8 cellular contexts compared by ENCODE assay signal in the genomic region with DNA sequence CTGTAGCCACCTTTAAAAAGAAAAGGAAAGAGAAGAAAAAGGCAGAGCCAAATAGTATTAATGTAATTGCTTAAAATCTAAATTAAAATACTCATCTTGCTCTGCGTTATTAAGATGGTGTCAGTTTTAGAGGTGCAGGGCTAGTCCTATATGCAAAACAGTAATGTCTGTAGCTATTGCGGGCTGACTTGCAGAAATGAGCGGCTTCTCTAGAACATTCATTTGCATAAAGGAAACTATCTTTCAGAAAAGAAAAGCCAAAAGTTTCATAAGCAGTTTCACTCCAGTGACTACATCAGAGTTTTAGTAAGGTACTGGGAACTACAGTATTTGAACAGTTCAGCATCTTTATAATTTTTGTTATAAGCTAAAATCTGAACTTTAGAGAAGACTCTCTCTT. TPM values are rescaled to one million over a fixed set of nuclear protein-coding genes. Genes with fewer than 3 reads are reported as not detected.
DNase-seq lines count a peak whose midpoint lies in the region; ATAC-seq and TF ChIP-seq lines count a peak whose summit lies in the region.

No MANE protein-coding gene starts in this region.

- H3K9me3 Mint-ChIP-seq in glutamatergic neuron (ENCODE audit: unreplicated experiment) (no peaks in the 10 kb centered on the region), Calu3 (ENCODE audit: low read depth, unreplicated experiment) (no peaks in the 10 kb centered on the region)

- intact Hi-C loops in left ventricle myocardium inferior (cut with micrococcal nuclease) (loop anchor here (10.0 kb wide), 1 partner anchor 57 kb away; no protein-coding TSS in a partner anchor), Calu3 (cut with micrococcal nuclease; ENCODE audit: unreplicated experiment) (loop anchor here (10.0 kb wide), 1 partner anchor 247 kb away; no protein-coding TSS in a partner anchor)

- H3K36me3 ChIP-seq in GM06990 (ENCODE audit: control insufficient read depth, insufficient read depth, low read length) (no peaks in the 10 kb centered on the region), left ventricle myocardium inferior (no peaks in the 10 kb centered on the region)

- CTCF ChIA-PET in Calu3 (lab: Charles Lee): no interaction called here

- DNase-seq in GM06990 (ENCODE audit: extremely low read depth, insufficient read length): peak; percentile 62
- DNase-seq in GM19238 (ENCODE audit: insufficient read length, low spot score): peak; percentile 55
- no peak for DNase-seq in T-helper 17 cell
- DNase-seq in amygdala (lab: John Stamatoyannopoulos, UW): no peak
- DNase-seq in glutamatergic neuron: no peak
- DNase-seq in left ventricle myocardium inferior: no peak
- DNase-seq in Calu3: no peak

- H3K4me3 Mint-ChIP-seq in T-helper 17 cell (peak overlapping the region; percentile 63), glutamatergic neuron (ENCODE audit: unreplicated experiment) (no peak overlapping the region), Calu3 (ENCODE audit: low read depth, unreplicated experiment) (no peak overlapping the region)

- H3K27me3 ChIP-seq in GM06990 (replicated peaks; ENCODE audit: control insufficient read depth, insufficient read depth, low read length): no peaks in the 10 kb centered on the region
- no peaks in the 10 kb centered on the region for H3K27me3 ChIP-seq in left ventricle myocardium inferior (ENCODE audit: low read depth)

- TF ChIP-seq CTCF in GM06990 (IDR thresholded peaks at IDR 0.05; ENCODE audit: insufficient read depth, low read length, poor library complexity, severe bottlenecking) (no peak), glutamatergic neuron (IDR thresholded peaks at IDR 0.05; ENCODE audit: partially characterized antibody, unreplicated experiment) (no peak), left ventricle myocardium inferior (IDR thresholded peaks at IDR 0.05; ENCODE audit: borderline replicate concordance) (no peak), Calu3 (IDR thresholded peaks at IDR 0.05; ENCODE audit: unreplicated experiment) (no peak)

- H3K9me3 ChIP-seq in T-helper 17 cell (ENCODE audit: control insufficient read depth, low read length, poor library complexity, severe bottlenecking): no peaks in the 10 kb centered on the region
- H3K9me3 ChIP-seq in left ventricle myocardium inferior (replicated peaks): no peaks in the 10 kb centered on the region

- H3K4me1 ChIP-seq in left ventricle myocardium inferior: peaks cover 88% of the 10 kb centered on the region

- H3K27ac ChIP-seq in left ventricle myocardium inferior (replicated peaks): no peak overlapping the region

- H3K27ac Mint-ChIP-seq in T-helper 17 cell (no peak overlapping the region), glutamatergic neuron (ENCODE audit: unreplicated experiment) (no peak overlapping the region), Calu3 (ENCODE audit: unreplicated experiment) (no peak overlapping the region)

- H3K4me3 ChIP-seq in GM06990 (replicated peaks; ENCODE audit: low read depth, low read length) (peak overlapping the region; percentile 41), left ventricle myocardium inferior (no peak overlapping the region)

- ATAC-seq in HG02970 (IDR thresholded peaks at IDR 0.05; ENCODE audit: low FRiP score, unreplicated experiment): peak; percentile 98
- ATAC-seq in T-helper 17 cell: peak; percentile 90

- H3K4me1 Mint-ChIP-seq in T-helper 17 cell (peaks cover 19% of the 10 kb centered on the region), glutamatergic neuron (ENCODE audit: low read depth, unreplicated experiment) (peaks cover 5% of the 10 kb centered on the region), Calu3 (ENCODE audit: low read depth, unreplicated experiment) (no peaks in the 10 kb centered on the region)

- no TSS peak for BruUV-seq in Calu3 (replicated peaks; lab: Mats Ljungman, UMichigan)

- no peaks in the 10 kb centered on the region for H3K36me3 Mint-ChIP-seq in T-helper 17 cell (ENCODE audit: low read depth)
- H3K36me3 Mint-ChIP-seq in glutamatergic neuron (ENCODE audit: unreplicated experiment): no peaks in the 10 kb centered on the region
- H3K36me3 Mint-ChIP-seq in Calu3 (ENCODE audit: insufficient read depth, unreplicated experiment): no peaks in the 10 kb centered on the region

- H3K27me3 Mint-ChIP-seq in T-helper 17 cell: no peaks in the 10 kb centered on the region
- H3K27me3 Mint-ChIP-seq in glutamatergic neuron (ENCODE audit: unreplicated experiment): no peaks in the 10 kb centered on the region
- H3K27me3 Mint-ChIP-seq in Calu3 (ENCODE audit: unreplicated experiment): no peaks in the 10 kb centered on the region

RNA-seq across cellular contexts. Expression of gene SMAD1, which starts 6.0 kb away (rescaled TPM):
- total RNA-seq in T-helper 17 cell: 10 to 100 TPM in 1 of 2 donors, 1 to 10 TPM in 1; 1.3 to 16.7 TPM
- total RNA-seq in glutamatergic neuron (ENCODE audit: unreplicated experiment): 57.5 TPM
- total RNA-seq in left ventricle myocardium inferior: 10.1 TPM
- total RNA-seq in Calu3 (2022): 15.3 and 19.3 TPM in 2 replicates

Comparison
In these comparisons a context has a peak if more than half of its experiments do, and no peak if none do; other contexts are left out.
1. DNase-seq: peak in GM06990 (single experiment) and GM19238 (single experiment); none in T-helper 17 cell (0 of 3), amygdala (0 of 56), glutamatergic neuron (single experiment), left ventricle myocardium inferior (single experiment) and Calu3 (single experiment).